Comparison of ENCODE assay signal across 8 cellular contexts in genomic region chr3:117719316-117719926, GRCh38.
DNase-seq lines count a peak whose midpoint lies in the region; ATAC-seq lines count a peak whose summit lies in the region.

No MANE protein-coding gene starts in this region.

- POLR2A ChIA-PET in naive thymus-derived CD8-positive, alpha-beta T cell (lab: Charles Lee): no interaction called here

- H3K4me3 Mint-ChIP-seq in naive thymus-derived CD8-positive, alpha-beta T cell: no peak overlapping the region

- no peaks in the 10 kb centered on the region for H3K4me1 Mint-ChIP-seq in naive thymus-derived CD8-positive, alpha-beta T cell

- no peaks in the 10 kb centered on the region for H3K27me3 Mint-ChIP-seq in naive thymus-derived CD8-positive, alpha-beta T cell

- H3K36me3 Mint-ChIP-seq in naive thymus-derived CD8-positive, alpha-beta T cell: no peaks in the 10 kb centered on the region

- H3K9me3 Mint-ChIP-seq in naive thymus-derived CD8-positive, alpha-beta T cell: peaks cover 0 to 26% (median 0%) of the 10 kb centered on the region in 9 donors

- ATAC-seq in HG02852 (IDR thresholded peaks at IDR 0.05; ENCODE audit: unreplicated experiment): peak; percentile 55
- ATAC-seq in naive thymus-derived CD8-positive, alpha-beta T cell: no peak
- no peak for ATAC-seq in activated CD4-positive, CD25-positive, alpha-beta regulatory T cell treated with anti-CD3 and anti-CD28 coated beads, Interleukin-2, amount 50 U/mL, for 24 hours

- no peak overlapping the region for H3K27ac Mint-ChIP-seq in naive thymus-derived CD8-positive, alpha-beta T cell

- intact Hi-C loops in head of caudate nucleus (cut with DNase I): no loop called here

- peak; percentile 20 for DNase-seq in SKM-1 (lab: John Stamatoyannopoulos, UW; ENCODE audit: unreplicated experiment)
- DNase-seq in SKM-1 treated with dmso at 0.1 percent for 144 hours (lab: John Stamatoyannopoulos, UW; ENCODE audit: unreplicated experiment): no peak
- DNase-seq in SK-N-DZ (ENCODE audit: low spot score): peak; percentile 21
- DNase-seq in head of caudate nucleus: peak in 24 of 42 donors; percentile 13 to 69 (median 28)
- DNase-seq in naive thymus-derived CD8-positive, alpha-beta T cell: no peak
- no peak for DNase-seq in NCI-H187 treated with DMSO at 0.1 percent for 48 hours (lab: John Stamatoyannopoulos, UW)

Comparison
In these comparisons a context has a peak if more than half of its experiments do, and no peak if none do; other contexts are left out.
1. DNase-seq: peak in SKM-1 (single experiment), SK-N-DZ (single experiment) and head of caudate nucleus (24 of 42); none in SKM-1 treated with dmso at 0.1 percent for 144 hours (single experiment), naive thymus-derived CD8-positive, alpha-beta T cell (0 of 10) and NCI-H187 treated with DMSO at 0.1 percent for 48 hours (single experiment).